9 cellular contexts compared by ENCODE assay signal in the genomic region with DNA sequence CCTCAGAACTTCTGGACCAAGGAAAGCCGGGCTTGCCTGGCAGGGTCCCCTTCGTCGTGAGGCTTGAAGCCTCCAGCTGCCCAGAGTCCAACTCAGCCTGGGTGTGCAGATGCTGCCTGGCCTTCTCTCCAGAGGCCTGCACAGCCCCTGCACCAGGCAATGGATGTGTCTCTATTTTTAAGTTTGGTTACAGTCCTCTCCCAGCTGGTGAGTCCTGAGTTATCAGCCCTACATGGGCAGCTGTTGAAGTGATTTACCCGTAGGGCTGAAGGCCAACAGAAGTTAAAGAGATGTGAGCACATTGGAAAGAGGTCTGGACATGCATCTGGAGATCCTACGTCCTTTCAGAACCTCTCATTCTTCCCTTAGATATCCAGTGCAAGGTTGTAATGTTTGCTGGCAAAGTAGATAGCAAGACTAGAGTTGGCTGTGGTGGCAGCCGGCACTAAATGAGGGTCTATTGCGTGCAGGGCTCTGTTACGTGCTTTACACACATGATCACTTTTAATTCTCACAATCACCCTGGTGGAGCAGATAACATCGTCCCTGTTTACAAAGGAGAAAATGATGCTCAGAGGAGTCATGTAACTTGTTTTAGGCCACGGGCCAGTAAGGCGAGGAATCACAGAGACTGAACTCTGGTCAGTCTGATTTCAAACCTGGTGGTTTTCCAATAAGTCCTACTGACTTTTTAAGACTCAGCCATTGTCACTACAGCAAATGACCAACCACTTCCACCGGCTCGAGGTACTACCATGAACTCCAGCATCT. TPM values are rescaled to one million over a fixed set of nuclear protein-coding genes. Genes with fewer than 3 reads are reported as not detected.
A peak's percentile ranks its signal among the peaks of the same experiment; 100 is the strongest.
DNase-seq lines count a peak whose midpoint lies in the region; ATAC-seq and TF ChIP-seq lines count a peak whose summit lies in the region.
"Had no signal": no experiment of that assay in that cellular context is flagged by ENCODE, and none has a peak within 500 bp of the region (broad histone marks: within the 10 kb centered on the region; RNA-seq: fewer than 3 reads in every experiment).

No MANE protein-coding gene starts in this region.

- intact Hi-C loops in CD8-positive, alpha-beta T cell (cut with DNase I, micrococcal nuclease) = no loop called here
- intact Hi-C loops in activated T-helper 2 cell treated with anti-CD3 and anti-CD28 coated beads, Interferon-gamma antibody, Interleukin-2, Interleukin-4, amounts not matched to agents 10 μg/mL and 5 μg/mL and 100 μg/mL, durations not matched to agents 14 hours and 24 hours and 36 hours (cut with micrococcal nuclease) = no loop called here
- intact Hi-C loops in left cardiac atrium (cut with DNase I) (no loop called here), sigmoid colon (cut with DNase I) (loop anchor here (2.0 kb wide), 1 partner anchor 13 kb away; no protein-coding TSS in a partner anchor)

- TF ChIP-seq CTCF in CD8-positive, alpha-beta T cell (IDR thresholded peaks at IDR 0.05) = no peak
- no peak for TF ChIP-seq CTCF in sigmoid colon (IDR thresholded peaks at IDR 0.05)
- no peak for TF ChIP-seq CTCF in GM20000 (IDR thresholded peaks at IDR 0.05; ENCODE audit: extremely low read depth, missing control alignments)

- peaks cover 69% of the 10 kb centered on the region for H3K36me3 Mint-ChIP-seq in CD8-positive, alpha-beta T cell
- peaks cover 75% of the 10 kb centered on the region for H3K36me3 Mint-ChIP-seq in activated T-helper 2 cell treated with anti-CD3 and anti-CD28 coated beads, Interferon-gamma antibody, Interleukin-2, Interleukin-4, amounts not matched to agents 10 μg/mL and 5 μg/mL and 100 μg/mL, durations not matched to agents 14 hours and 24 hours and 36 hours (ENCODE audit: low read depth)

- peak in 1 of 4 donors; percentile 20 for TF ChIP-seq EP300 in sigmoid colon (IDR thresholded peaks at IDR 0.05)

- H3K9me3 ChIP-seq in CD8-positive, alpha-beta T cell (ENCODE audit: low read length) = no peaks in the 10 kb centered on the region
- H3K9me3 ChIP-seq in sigmoid colon = no peaks in the 10 kb centered on the region

- WGBS in sigmoid colon, 2 donors = 70 to 87% methylated on average over 13 of the region's 13 CpGs

- peak overlapping the region; percentile 77 for H3K27ac Mint-ChIP-seq in CD8-positive, alpha-beta T cell
- H3K27ac Mint-ChIP-seq in activated T-helper 2 cell treated with anti-CD3 and anti-CD28 coated beads, Interferon-gamma antibody, Interleukin-2, Interleukin-4, amounts not matched to agents 10 μg/mL and 5 μg/mL and 100 μg/mL, durations not matched to agents 14 hours and 24 hours and 36 hours = peak overlapping the region; percentile 44

- H3K9me3 Mint-ChIP-seq in CD8-positive, alpha-beta T cell = no peaks in the 10 kb centered on the region
- H3K9me3 Mint-ChIP-seq in activated T-helper 2 cell treated with anti-CD3 and anti-CD28 coated beads, Interferon-gamma antibody, Interleukin-2, Interleukin-4, amounts not matched to agents 10 μg/mL and 5 μg/mL and 100 μg/mL, durations not matched to agents 14 hours and 24 hours and 36 hours = no peaks in the 10 kb centered on the region

- H3K4me1 ChIP-seq in CD8-positive, alpha-beta T cell (ENCODE audit: insufficient read depth, low read length) = no peaks in the 10 kb centered on the region
- H3K4me1 ChIP-seq in sigmoid colon = peaks cover 0 to 83% (median 77%) of the 10 kb centered on the region in 4 donors

- no peak for ATAC-seq in CD8-positive, alpha-beta T cell
- ATAC-seq in left cardiac atrium (peak; percentile 45 to 67), HG02852 (IDR thresholded peaks at IDR 0.05; ENCODE audit: unreplicated experiment) (no peak), GM19467 (IDR thresholded peaks at IDR 0.05; ENCODE audit: unreplicated experiment) (no peak)

- no peak overlapping the region for H3K4me3 ChIP-seq in CD8-positive, alpha-beta T cell (ENCODE audit: low read depth, low read length)
- H3K4me3 ChIP-seq in sigmoid colon = no peak overlapping the region

- no peaks in the 10 kb centered on the region for H3K27me3 ChIP-seq in CD8-positive, alpha-beta T cell (ENCODE audit: insufficient read depth, low read length)
- H3K27me3 ChIP-seq in sigmoid colon = no peaks in the 10 kb centered on the region

- DNase-seq in CD8-positive, alpha-beta T cell = no peak
- DNase-seq in activated T-helper 2 cell treated with anti-CD3 and anti-CD28 coated beads, Interferon-gamma antibody, Interleukin-2, Interleukin-4, amounts not matched to agents 10 μg/mL and 5 μg/mL and 100 μg/mL, durations not matched to agents 14 hours and 24 hours and 36 hours (ENCODE audit: low spot score) = no peak
- DNase-seq in left cardiac atrium (no peak), sigmoid colon (peak; percentile 78), GM20000 (ENCODE audit: low spot score) (no peak), KG1 (lab: John Stamatoyannopoulos, UW) (no peak)
- DNase-seq: NCI-H446 treated with DMSO at 0.1 percent for 48 hours had no signal

- H3K4me1 Mint-ChIP-seq in CD8-positive, alpha-beta T cell (ENCODE audit: low read depth) = peaks cover 67% of the 10 kb centered on the region
- H3K4me1 Mint-ChIP-seq in activated T-helper 2 cell treated with anti-CD3 and anti-CD28 coated beads, Interferon-gamma antibody, Interleukin-2, Interleukin-4, amounts not matched to agents 10 μg/mL and 5 μg/mL and 100 μg/mL, durations not matched to agents 14 hours and 24 hours and 36 hours (ENCODE audit: low read depth) = peaks cover 62% of the 10 kb centered on the region

- H3K4me3 Mint-ChIP-seq in CD8-positive, alpha-beta T cell = no peak overlapping the region
- H3K4me3 Mint-ChIP-seq in activated T-helper 2 cell treated with anti-CD3 and anti-CD28 coated beads, Interferon-gamma antibody, Interleukin-2, Interleukin-4, amounts not matched to agents 10 μg/mL and 5 μg/mL and 100 μg/mL, durations not matched to agents 14 hours and 24 hours and 36 hours (ENCODE audit: low read depth) = no peak overlapping the region

- CTCF ChIA-PET in CD8-positive, alpha-beta T cell (lab: Charles Lee) = interaction anchor here (1.3 to 3.3 kb wide), 3 partner anchors 8 to 94 kb away, joined by 3 to 12 read pairs (median 4); no protein-coding TSS in a partner anchor

- no peak overlapping the region for H3K27ac ChIP-seq in CD8-positive, alpha-beta T cell (ENCODE audit: low read depth, low read length)
- peak overlapping the region; percentile 84 to 98 (median 95) for H3K27ac ChIP-seq in sigmoid colon

- TF ChIP-seq POLR2A in sigmoid colon (IDR thresholded peaks at IDR 0.05) = no peak

- no peaks in the 10 kb centered on the region for H3K27me3 Mint-ChIP-seq in CD8-positive, alpha-beta T cell (ENCODE audit: low read depth)
- H3K27me3 Mint-ChIP-seq in activated T-helper 2 cell treated with anti-CD3 and anti-CD28 coated beads, Interferon-gamma antibody, Interleukin-2, Interleukin-4, amounts not matched to agents 10 μg/mL and 5 μg/mL and 100 μg/mL, durations not matched to agents 14 hours and 24 hours and 36 hours (ENCODE audit: low read depth) = no peaks in the 10 kb centered on the region

- POLR2A ChIA-PET in CD8-positive, alpha-beta T cell (lab: Charles Lee) = interaction anchor here (4.8 kb wide), 1 partner anchor 9 kb away, joined by 24 read pairs; a partner anchor contains a TSS

- H3K36me3 ChIP-seq in CD8-positive, alpha-beta T cell (ENCODE audit: insufficient read depth, low read length) = peaks cover 26% of the 10 kb centered on the region
- H3K36me3 ChIP-seq in sigmoid colon = peaks cover 5 to 43% (median 23%) of the 10 kb centered on the region in 4 donors

RNA-seq across cellular contexts. Expression of a gene that starts 9.9 kb away (rescaled TPM):
- 10 to 100 TPM; 16.6 to 16.7 TPM for total RNA-seq in CD8-positive, alpha-beta T cell
- 19.6 and 20.2 TPM in 2 replicates for total RNA-seq in activated T-helper 2 cell treated with anti-CD3 and anti-CD28 coated beads, Interferon-gamma antibody, Interleukin-2, Interleukin-4, amounts not matched to agents 10 μg/mL and 5 μg/mL and 100 μg/mL, durations not matched to agents 14 hours and 24 hours and 36 hours
- total RNA-seq in left cardiac atrium (10 to 100 TPM; 64.4 to 91.9 TPM), sigmoid colon (100 to 1,000 TPM in 1 of 4 donors, 10 to 100 TPM in 3; 72.1 to 115 (median 79.2) TPM)
- 10 to 100 TPM in 1 of 3 donors, 1 to 10 TPM in 2; 8.4 to 15.0 (median 9.9) TPM for polyA plus RNA-seq in sigmoid colon

RNA-seq across cellular contexts. Expression of a gene that starts 41.6 kb away (rescaled TPM):
- total RNA-seq in CD8-positive, alpha-beta T cell = not detected
- total RNA-seq in activated T-helper 2 cell treated with anti-CD3 and anti-CD28 coated beads, Interferon-gamma antibody, Interleukin-2, Interleukin-4, amounts not matched to agents 10 μg/mL and 5 μg/mL and 100 μg/mL, durations not matched to agents 14 hours and 24 hours and 36 hours = 0.05 and 0.07 TPM in 2 replicates
- total RNA-seq in left cardiac atrium (under 1 TPM; 0.08 to 0.09 TPM), sigmoid colon (under 1 TPM in 1 of 4 donors, not detected in 3; under 0.01 TPM)
- 1 to 10 TPM in 1 of 3 donors, not detected in 2; 3.5 TPM for polyA plus RNA-seq in sigmoid colon

RNA-seq across cellular contexts. Expression of a gene that starts 42.5 kb away (rescaled TPM):
- total RNA-seq in CD8-positive, alpha-beta T cell = 10 to 100 TPM in 1 of 2 experiments, 1 to 10 TPM in 1; 9.2 to 11.0 TPM
- 9.3 and 10.7 TPM in 2 replicates for total RNA-seq in activated T-helper 2 cell treated with anti-CD3 and anti-CD28 coated beads, Interferon-gamma antibody, Interleukin-2, Interleukin-4, amounts not matched to agents 10 μg/mL and 5 μg/mL and 100 μg/mL, durations not matched to agents 14 hours and 24 hours and 36 hours
- total RNA-seq in left cardiac atrium (1 to 10 TPM in 1 of 2 donors, under 1 TPM in 1; 0.39 to 2.6 TPM), sigmoid colon (under 1 TPM in 3 of 4 donors, not detected in 1; 0.36 to 0.95 (median 0.49) TPM)
- polyA plus RNA-seq in sigmoid colon = 1 to 10 TPM in 1 of 3 donors, not detected in 2; 3.3 TPM

Comparison
In these comparisons a context has a peak if more than half of its experiments do, and no peak if none do; other contexts are left out.
1. ATAC-seq: peak in left cardiac atrium (2 of 2); none in CD8-positive, alpha-beta T cell (single experiment), HG02852 (single experiment) and GM19467 (single experiment).